In the genomic region with DNA sequence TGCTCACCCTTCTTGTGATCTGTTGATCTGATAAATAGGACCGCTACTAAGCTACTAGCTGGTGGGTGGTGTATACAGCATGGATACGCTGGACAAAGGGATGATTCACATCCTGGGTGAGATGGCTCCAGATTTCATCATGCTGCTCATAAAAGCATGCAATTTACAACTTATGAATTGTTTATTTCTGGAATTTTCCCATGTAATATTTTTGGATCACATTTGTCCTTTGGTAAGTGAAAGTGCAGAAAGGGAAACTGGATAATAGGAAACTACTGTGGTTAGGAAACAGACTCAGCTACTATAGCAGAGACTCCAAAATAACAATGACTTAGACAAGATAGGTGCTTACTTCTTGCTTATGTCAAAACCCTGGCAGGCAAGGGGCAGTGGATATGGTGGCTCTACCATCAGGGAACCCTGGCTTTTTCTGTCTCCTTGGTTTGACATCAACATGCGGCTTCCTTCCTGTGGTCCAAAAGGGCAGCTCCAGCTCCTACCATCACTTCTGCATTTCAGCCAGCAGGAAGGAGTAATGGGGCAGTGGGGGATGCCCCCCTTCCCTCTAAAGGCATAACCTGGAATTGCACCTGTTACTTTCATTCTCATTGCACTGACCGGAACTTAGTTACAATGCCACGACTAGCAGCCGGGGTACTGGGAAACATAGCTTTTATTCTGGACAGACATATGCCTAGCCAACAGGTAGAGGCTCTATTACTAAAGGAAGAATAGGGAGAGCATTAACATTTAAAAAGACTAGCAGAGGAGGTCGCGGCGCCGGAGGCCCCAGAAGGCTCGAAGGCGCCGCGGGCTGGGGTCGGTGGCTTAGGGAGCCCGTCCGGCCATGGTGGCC, we compare ENCODE assay signal across 1 cellular context.
TF ChIP-seq lines count a peak whose summit lies in the region.

No MANE protein-coding gene starts in this region.

TF ChIP-seq in K562, 482 proteins besides CTCF, POLR2A, EP300 and RAD21 (continued from another document and continues in another):
- TF ChIP-seq BRCA1 (IDR thresholded peaks at IDR 0.05) (no peak), BRCA1 (CRISPR knock-in tag; IDR thresholded peaks at IDR 0.05) (no peak), ZNF41 (CRISPR knock-in tag; conservative IDR thresholded peaks at IDR 0.05) (no peak), STAT6 (CRISPR knock-in tag; IDR thresholded peaks at IDR 0.05) (no peak), MBD2 (IDR thresholded peaks at IDR 0.05; ENCODE audit: borderline replicate concordance, low read depth) (no peak), PTTG1 (tag; IDR thresholded peaks at IDR 0.05; ENCODE audit: low read depth) (peak; percentile 59; the same call in 1 of the 2 replicates), FOXP1 (CRISPR knock-in tag; IDR thresholded peaks at IDR 0.05) (no peak), ZNF592 (IDR thresholded peaks at IDR 0.05) (no peak), SMAD2 (IDR thresholded peaks at IDR 0.05; ENCODE audit: low read depth, low read length) (no peak), CREBBP (IDR thresholded peaks at IDR 0.05; ENCODE audit: low read depth, low read length) (no peak), BHLHE40 (IDR thresholded peaks at IDR 0.05; ENCODE audit: low read length) (no peak), U2AF2 (optimal IDR thresholded peaks at IDR 0.05; ENCODE audit: low read depth, low read length) (no peak), ZBTB11 (CRISPR knock-in tag; IDR thresholded peaks at IDR 0.05) (no peak), ATF7 (IDR thresholded peaks at IDR 0.05) (peak; percentile 72; the same call in 1 of the 2 replicates), KLF10 (CRISPR knock-in tag; IDR thresholded peaks at IDR 0.05) (no peak), PHF21A (IDR thresholded peaks at IDR 0.05; ENCODE audit: borderline replicate concordance, low read depth) (no peak), SP2 (IDR thresholded peaks at IDR 0.05; ENCODE audit: extremely low read depth, low read depth, low read length, poor library complexity, severe bottlenecking) (no peak), TRIM24 (IDR thresholded peaks at IDR 0.05) (peak; percentile 85 to 94), NCOA1 (IDR thresholded peaks at IDR 0.05; ENCODE audit: low read depth) (no peak), MXD1 (CRISPR knock-in tag; IDR thresholded peaks at IDR 0.05; ENCODE audit: borderline replicate concordance, poor library complexity, severe bottlenecking) (no peak), THRB (CRISPR knock-in tag; conservative IDR thresholded peaks at IDR 0.05) (no peak; the same call in 1 of the 2 replicates), E2F3 (CRISPR knock-in tag; IDR thresholded peaks at IDR 0.05) (no peak), RCOR1 (IDR thresholded peaks at IDR 0.05; ENCODE audit: borderline replicate concordance in 1 of 2, low read depth in 2 of 2, low read length in 2 of 2) (peak in 1 of 2 experiments; percentile 33; a peak in 1 of 4 replicates), ZNF511 (CRISPR knock-in tag; IDR thresholded peaks at IDR 0.05) (no peak), CBFB (CRISPR knock-in tag; IDR thresholded peaks at IDR 0.05) (no peak), MTA2 (IDR thresholded peaks at IDR 0.05; ENCODE audit: low read depth) (no peak), ZC3H8 (IDR thresholded peaks at IDR 0.05) (no peak), SAFB2 (IDR thresholded peaks at IDR 0.05; ENCODE audit: borderline replicate concordance, low read depth, low read length, severe bottlenecking) (no peak), CREB1 (IDR thresholded peaks at IDR 0.05) (no peak), CREB1 (CRISPR knock-in tag; IDR thresholded peaks at IDR 0.05) (no peak), LEF1 (IDR thresholded peaks at IDR 0.05) (no peak; the same call in 1 of the 2 replicates), ATF1 (CRISPR knock-in tag; IDR thresholded peaks at IDR 0.05) (no peak), ATF1 (tag; IDR thresholded peaks at IDR 0.05) (no peak), BRD4 (IDR thresholded peaks at IDR 0.05) (no peak), OTX1 (CRISPR knock-in tag; IDR thresholded peaks at IDR 0.05) (no peak), MAX (CRISPR knock-in tag; IDR thresholded peaks at IDR 0.05) (no peak), ZNF324 (CRISPR knock-in tag; IDR thresholded peaks at IDR 0.05) (no peak), KDM2B (CRISPR knock-in tag; IDR thresholded peaks at IDR 0.05) (no peak), HEY1 (CRISPR knock-in tag; IDR thresholded peaks at IDR 0.05; ENCODE audit: borderline replicate concordance) (no peak), RUNX1 (IDR thresholded peaks at IDR 0.05; ENCODE audit: low read depth) (no peak), RBM39 (optimal IDR thresholded peaks at IDR 0.05; ENCODE audit: low read depth, low read length) (no peak), E2F6 (IDR thresholded peaks at IDR 0.05; ENCODE audit: borderline replicate concordance in 1 of 2, extremely low read depth in 1 of 2, insufficient read depth in 1 of 2, insufficient read length in 1 of 2, low read depth in 1 of 2, low read length in 1 of 2, poor library complexity in 1 of 2, severe bottlenecking in 1 of 2) (no peak), XRCC5 (IDR thresholded peaks at IDR 0.05; ENCODE audit: low read depth, low read length) (no peak)
- TF ChIP-seq, protein P1, sequence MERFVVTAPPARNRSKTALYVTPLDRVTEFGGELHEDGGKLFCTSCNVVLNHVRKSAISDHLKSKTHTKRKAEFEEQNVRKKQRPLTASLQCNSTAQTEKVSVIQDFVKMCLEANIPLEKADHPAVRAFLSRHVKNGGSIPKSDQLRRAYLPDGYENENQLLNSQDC (CRISPR knock-in tag; IDR thresholded peaks at IDR 0.05) = no peak
- TF ChIP-seq, protein P2, sequence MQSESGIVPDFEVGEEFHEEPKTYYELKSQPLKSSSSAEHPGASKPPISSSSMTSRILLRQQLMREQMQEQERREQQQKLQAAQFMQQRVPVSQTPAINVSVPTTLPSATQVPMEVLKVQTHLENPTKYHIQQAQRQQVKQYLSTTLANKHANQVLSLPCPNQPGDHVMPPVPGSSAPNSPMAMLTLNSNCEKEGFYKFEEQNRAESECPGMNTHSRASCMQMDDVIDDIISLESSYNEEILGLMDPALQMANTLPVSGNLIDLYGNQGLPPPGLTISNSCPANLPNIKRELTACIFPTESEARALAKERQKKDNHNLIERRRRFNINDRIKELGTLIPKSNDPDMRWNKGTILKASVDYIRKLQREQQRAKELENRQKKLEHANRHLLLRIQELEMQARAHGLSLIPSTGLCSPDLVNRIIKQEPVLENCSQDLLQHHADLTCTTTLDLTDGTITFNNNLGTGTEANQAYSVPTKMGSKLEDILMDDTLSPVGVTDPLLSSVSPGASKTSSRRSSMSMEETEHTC (IDR thresholded peaks at IDR 0.05) = no peak
- TF ChIP-seq, protein P3, sequence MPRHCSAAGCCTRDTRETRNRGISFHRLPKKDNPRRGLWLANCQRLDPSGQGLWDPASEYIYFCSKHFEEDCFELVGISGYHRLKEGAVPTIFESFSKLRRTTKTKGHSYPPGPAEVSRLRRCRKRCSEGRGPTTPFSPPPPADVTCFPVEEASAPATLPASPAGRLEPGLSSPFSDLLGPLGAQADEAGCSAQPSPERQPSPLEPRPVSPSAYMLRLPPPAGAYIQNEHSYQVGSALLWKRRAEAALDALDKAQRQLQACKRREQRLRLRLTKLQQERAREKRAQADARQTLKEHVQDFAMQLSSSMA (CRISPR knock-in tag; IDR thresholded peaks at IDR 0.05) = no peak
